25 cellular contexts compared by ENCODE assay signal in genomic region chr11:6323291-6323905, GRCh38. TPM values are rescaled to one million over a fixed set of nuclear protein-coding genes. Genes with fewer than 3 reads are reported as not detected.
DNase-seq lines count a peak whose midpoint lies in the region; ATAC-seq and TF ChIP-seq lines count a peak whose summit lies in the region.
"Had no signal": no experiment of that assay in that cellular context is flagged by ENCODE, and none has a peak within 500 bp of the region (broad histone marks: within the 10 kb centered on the region; RNA-seq: fewer than 3 reads in every experiment).

No MANE protein-coding gene starts in this region.

- H3K27ac Mint-ChIP-seq in stimulated activated naive CD8-positive, alpha-beta T cell treated with anti-CD3 and anti-CD28 coated beads, Interleukin-15, Interleukin-2, amounts not matched to agents 100 ng/mL and 50 ng/mL, for 24 hours = peak overlapping the region; percentile 33
- H3K27ac Mint-ChIP-seq in stimulated activated naive CD8-positive, alpha-beta T cell treated with anti-CD3 and anti-CD28 coated beads, Interleukin-15, amount 100 ng/mL, for 72 hours = no peak overlapping the region
- H3K27ac Mint-ChIP-seq in endodermal cell (peak overlapping the region; percentile 31), T-cell (no peak overlapping the region)
- H3K27ac Mint-ChIP-seq: activated CD4-positive, alpha-beta memory T cell treated with anti-CD3 and anti-CD28 coated beads for 36 hours; activated naive CD8-positive, alpha-beta T cell treated with anti-CD3 and anti-CD28 coated beads, Interleukin-2, amount 10 ng/mL, durations not matched to agents 7 days and 5 days; immature natural killer cell; stimulated activated effector memory CD8-positive, alpha-beta T cell treated with anti-CD3 and anti-CD28 coated beads, Interleukin-12 subunit alpha, Interleukin-12 subunit beta, amount 100 ng/mL, for 72 hours had no signal

- no peaks in the 10 kb centered on the region for H3K9me3 Mint-ChIP-seq in stimulated activated naive CD8-positive, alpha-beta T cell treated with anti-CD3 and anti-CD28 coated beads, Interleukin-15, Interleukin-2, amounts not matched to agents 100 ng/mL and 50 ng/mL, for 24 hours
- no peaks in the 10 kb centered on the region for H3K9me3 Mint-ChIP-seq in stimulated activated naive CD8-positive, alpha-beta T cell treated with anti-CD3 and anti-CD28 coated beads, Interleukin-15, amount 100 ng/mL, for 72 hours
- H3K9me3 Mint-ChIP-seq in endodermal cell (no peaks in the 10 kb centered on the region), T-cell (no peaks in the 10 kb centered on the region)
- H3K9me3 Mint-ChIP-seq: activated CD4-positive, alpha-beta memory T cell treated with anti-CD3 and anti-CD28 coated beads for 36 hours; activated naive CD8-positive, alpha-beta T cell treated with anti-CD3 and anti-CD28 coated beads, Interleukin-2, amount 10 ng/mL, durations not matched to agents 7 days and 5 days; immature natural killer cell; stimulated activated effector memory CD8-positive, alpha-beta T cell treated with anti-CD3 and anti-CD28 coated beads, Interleukin-12 subunit alpha, Interleukin-12 subunit beta, amount 100 ng/mL, for 72 hours had no signal

- peaks cover 29% of the 10 kb centered on the region for H3K4me1 ChIP-seq in endodermal cell (ENCODE audit: control insufficient read depth, insufficient read depth, low read length)

- in situ Hi-C loops in G401 (cut with HindIII; ENCODE audit: low sequenced_read_pairs) = no loop called here

- DNase-seq in stimulated activated naive CD8-positive, alpha-beta T cell treated with anti-CD3 and anti-CD28 coated beads, Interleukin-15, amount 100 ng/mL, for 72 hours = no peak
- DNase-seq in NCI-H146 treated with DMSO at 0.1 percent for 48 hours (lab: John Stamatoyannopoulos, UW; ENCODE audit: unreplicated experiment) = peak; percentile 93
- peak; percentile 62 for DNase-seq in endodermal cell
- no peak for DNase-seq in G401 (ENCODE audit: low spot score)
- no peak for DNase-seq in T-cell
- no peak for DNase-seq in posterior cingulate gyrus
- DNase-seq: ACHN; activated CD4-positive, alpha-beta memory T cell treated with anti-CD3 and anti-CD28 coated beads for 36 hours; activated naive CD8-positive, alpha-beta T cell treated with anti-CD3 and anti-CD28 coated beads, Interleukin-2, amount 10 ng/mL, durations not matched to agents 7 days and 5 days; Calu3; erythroblast; foreskin fibroblast; heart left ventricle; immature natural killer cell; NCI-H1436 treated with DMSO at 0.1 percent for 48 hours; nucleus accumbens; Peyer's patch; SIG-M5 had no signal

- POLR2A ChIA-PET in T-cell (lab: Charles Lee) = no interaction called here

- H3K27me3 Mint-ChIP-seq in stimulated activated naive CD8-positive, alpha-beta T cell treated with anti-CD3 and anti-CD28 coated beads, Interleukin-15, Interleukin-2, amounts not matched to agents 100 ng/mL and 50 ng/mL, for 24 hours = peaks cover 47% of the 10 kb centered on the region
- H3K27me3 Mint-ChIP-seq in stimulated activated naive CD8-positive, alpha-beta T cell treated with anti-CD3 and anti-CD28 coated beads, Interleukin-15, amount 100 ng/mL, for 72 hours = peaks cover 65% of the 10 kb centered on the region
- H3K27me3 Mint-ChIP-seq in endodermal cell (ENCODE audit: insufficient read depth) = no peaks in the 10 kb centered on the region
- peaks cover 50 to 51% of the 10 kb centered on the region in 2 donors for H3K27me3 Mint-ChIP-seq in T-cell

- H3K27ac ChIP-seq in endodermal cell (ENCODE audit: low read depth, low read length) = no peak overlapping the region
- H3K27ac ChIP-seq: Peyer's patch, thoracic aorta had no signal

- H3K4me3 Mint-ChIP-seq in stimulated activated naive CD8-positive, alpha-beta T cell treated with anti-CD3 and anti-CD28 coated beads, Interleukin-15, Interleukin-2, amounts not matched to agents 100 ng/mL and 50 ng/mL, for 24 hours = no peak overlapping the region
- no peak overlapping the region for H3K4me3 Mint-ChIP-seq in stimulated activated naive CD8-positive, alpha-beta T cell treated with anti-CD3 and anti-CD28 coated beads, Interleukin-15, amount 100 ng/mL, for 72 hours
- H3K4me3 Mint-ChIP-seq in endodermal cell (no peak overlapping the region), T-cell (no peak overlapping the region)
- H3K4me3 Mint-ChIP-seq: activated CD4-positive, alpha-beta memory T cell treated with anti-CD3 and anti-CD28 coated beads for 36 hours; activated naive CD8-positive, alpha-beta T cell treated with anti-CD3 and anti-CD28 coated beads, Interleukin-2, amount 10 ng/mL, durations not matched to agents 7 days and 5 days; immature natural killer cell; stimulated activated effector memory CD8-positive, alpha-beta T cell treated with anti-CD3 and anti-CD28 coated beads, Interleukin-12 subunit alpha, Interleukin-12 subunit beta, amount 100 ng/mL, for 72 hours had no signal

- H3K4me1 Mint-ChIP-seq in stimulated activated naive CD8-positive, alpha-beta T cell treated with anti-CD3 and anti-CD28 coated beads, Interleukin-15, Interleukin-2, amounts not matched to agents 100 ng/mL and 50 ng/mL, for 24 hours (ENCODE audit: low read depth) = peaks cover 54% of the 10 kb centered on the region
- peaks cover 52% of the 10 kb centered on the region for H3K4me1 Mint-ChIP-seq in stimulated activated naive CD8-positive, alpha-beta T cell treated with anti-CD3 and anti-CD28 coated beads, Interleukin-15, amount 100 ng/mL, for 72 hours
- H3K4me1 Mint-ChIP-seq in endodermal cell = peaks cover 60% of the 10 kb centered on the region
- H3K4me1 Mint-ChIP-seq in T-cell = peaks cover 4 to 19% (median 13%) of the 10 kb centered on the region in 3 donors
- H3K4me1 Mint-ChIP-seq: immature natural killer cell had no signal

- no peak for ATAC-seq in stimulated activated naive CD8-positive, alpha-beta T cell treated with anti-CD3 and anti-CD28 coated beads, Interleukin-15, amount 100 ng/mL, for 72 hours
- no peak for ATAC-seq in T-cell (replicated peaks in 1 of 4)
- ATAC-seq in SK-N-SH treated with all-trans-retinoic acid at 6 μM for 48 hours = no peak
- ATAC-seq: heart left ventricle; K562; left lobe of liver; stimulated activated effector memory CD8-positive, alpha-beta T cell treated with anti-CD3 and anti-CD28 coated beads, Interleukin-12 subunit alpha, Interleukin-12 subunit beta, amount 100 ng/mL, for 72 hours had no signal

- CTCF ChIA-PET in T-cell (lab: Charles Lee) = no interaction called here

- WGBS in endodermal cell (ENCODE audit: insufficient coverage in 1 of 2, insufficient read length in 1 of 2), 2 experiments = 64 to 75% methylated on average over 1 of the region's 1 CpG

- peak; percentile 52 for TF ChIP-seq CTCF in endodermal cell (conservative IDR thresholded peaks at IDR 0.05)

- no peaks in the 10 kb centered on the region for H3K27me3 ChIP-seq in endodermal cell (ENCODE audit: control insufficient read depth, insufficient read depth, low read length, poor library complexity, severe bottlenecking)
- H3K27me3 ChIP-seq: Peyer's patch, vagina had no signal

- intact Hi-C loops in posterior cingulate gyrus (cut with DNase I) = no loop called here

- H3K36me3 ChIP-seq in endodermal cell (ENCODE audit: control insufficient read depth, insufficient read depth, low read length) = peaks cover 6% of the 10 kb centered on the region
- H3K36me3 ChIP-seq: Peyer's patch, thoracic aorta, vagina had no signal

- peak overlapping the region; percentile 48 for H3K4me3 ChIP-seq in endodermal cell (ENCODE audit: low read length)
- H3K4me3 ChIP-seq: heart left ventricle, K562, Peyer's patch, thoracic aorta, vagina had no signal

- peak overlapping the region; percentile 64 for H3K9ac ChIP-seq in endodermal cell (ENCODE audit: extremely low read depth, low read length, poor library complexity, severe bottlenecking)

- no peaks in the 10 kb centered on the region for H3K9me3 ChIP-seq in endodermal cell (ENCODE audit: control insufficient read depth, low read length)
- H3K9me3 ChIP-seq: heart left ventricle, Peyer's patch, thoracic aorta, vagina had no signal

- H3K36me3 Mint-ChIP-seq in stimulated activated naive CD8-positive, alpha-beta T cell treated with anti-CD3 and anti-CD28 coated beads, Interleukin-15, Interleukin-2, amounts not matched to agents 100 ng/mL and 50 ng/mL, for 24 hours (ENCODE audit: low read depth) = peaks cover 10% of the 10 kb centered on the region
- H3K36me3 Mint-ChIP-seq in endodermal cell (ENCODE audit: low read depth) (peaks cover 2% of the 10 kb centered on the region), T-cell (no peaks in the 10 kb centered on the region)
- H3K36me3 Mint-ChIP-seq: activated CD4-positive, alpha-beta memory T cell treated with anti-CD3 and anti-CD28 coated beads for 36 hours; immature natural killer cell had no signal

TF ChIP-seq in SK-N-SH treated with all-trans-retinoic acid at 6 μM for 48 hours, 23 proteins besides CTCF, POLR2A, EP300 and RAD21:
- TF ChIP-seq TOX (CRISPR knock-in tag; IDR thresholded peaks at IDR 0.05; ENCODE audit: borderline replicate concordance) (no peak), BACH2 (CRISPR knock-in tag; IDR thresholded peaks at IDR 0.05; ENCODE audit: borderline replicate concordance) (no peak), RARB (CRISPR knock-in tag; IDR thresholded peaks at IDR 0.05) (no peak)

RNA-seq across cellular contexts. Expression of gene CAVIN3, which starts 3.1 kb away (rescaled TPM):
- 10 to 100 TPM; 42.2 to 70.2 TPM for total RNA-seq in endodermal cell
- polyA plus RNA-seq in endodermal cell (2013, experiment 1 of 2) = 21.8 TPM
- 22.9 TPM for polyA plus RNA-seq in endodermal cell (2013, experiment 2 of 2)
- total RNA-seq in G401 (2014; rRNA removed; shearing (Covaris generic)) = 59.5 and 60.8 TPM in 2 replicates
- total RNA-seq in T-cell = under 1 TPM in 2 of 5 donors, not detected in 3; 0.23 to 0.43 TPM
- polyA plus RNA-seq: immature natural killer cell, K562 had no signal

Comparison
In these comparisons a context has a peak if more than half of its experiments do, and no peak if none do; other contexts are left out.
1. H3K27ac Mint-ChIP-seq: peak in stimulated activated naive CD8-positive, alpha-beta T cell treated with anti-CD3 and anti-CD28 coated beads, Interleukin-15, Interleukin-2, amounts not matched to agents 100 ng/mL and 50 ng/mL, for 24 hours (single experiment) and endodermal cell (single experiment); none in stimulated activated naive CD8-positive, alpha-beta T cell treated with anti-CD3 and anti-CD28 coated beads, Interleukin-15, amount 100 ng/mL, for 72 hours (0 of 2) and T-cell (0 of 2).
2. DNase-seq: peak in NCI-H146 treated with DMSO at 0.1 percent for 48 hours (single experiment) and endodermal cell (single experiment); none in stimulated activated naive CD8-positive, alpha-beta T cell treated with anti-CD3 and anti-CD28 coated beads, Interleukin-15, amount 100 ng/mL, for 72 hours (0 of 2), G401 (single experiment), T-cell (0 of 34) and posterior cingulate gyrus (0 of 10).
3. RNA of gene CAVIN3, which starts 3.1 kb away (total RNA-seq): 42.2 to 70.2 TPM in endodermal cell and 59.5 to 60.8 TPM in G401; 0.23 to 0.43 TPM in T-cell; every median in the first group is over 10 times any median in the second.